8 cellular contexts compared by ENCODE assay signal in genomic region chr12:89160716-89161123, GRCh38.
DNase-seq lines count a peak whose midpoint lies in the region; ATAC-seq and TF ChIP-seq lines count a peak whose summit lies in the region.

No MANE protein-coding gene starts in this region.

- intact Hi-C loops in PC-3 (cut with micrococcal nuclease): loop anchor here (5.0 kb wide), 2 partner anchors 108 to 187 kb away; no protein-coding TSS in a partner anchor

- H3K4me1 Mint-ChIP-seq in nephron progenitor cell: peaks cover 20% of the 10 kb centered on the region

- peak; percentile 49 for ATAC-seq in PC-3
- ATAC-seq in omental fat pad (ENCODE audit: low FRiP score): peak; percentile 64
- no peak for ATAC-seq in HG03196 (IDR thresholded peaks at IDR 0.05; ENCODE audit: unreplicated experiment)

- H3K4me1 ChIP-seq in BLaER1 (peaks cover 16% of the 10 kb centered on the region; the same call in 1 of the 2 replicates), PC-3 (ENCODE audit: insufficient read depth, low read length) (peaks cover 50% of the 10 kb centered on the region)

- H2AFZ ChIP-seq in PC-3 (ENCODE audit: low read length): peak overlapping the region; percentile 14; the same call in 1 of the 2 replicates

- TF ChIP-seq CTCF in PC-3 (conservative IDR thresholded peaks at IDR 0.05; ENCODE audit: low read depth, low read length) (no peak), choroid plexus epithelial cell (conservative IDR thresholded peaks at IDR 0.05; ENCODE audit: low read depth, low read length) (no peak), omental fat pad (IDR thresholded peaks at IDR 0.05) (no peak), nephron progenitor cell (IDR thresholded peaks at IDR 0.05) (no peak)

- H3K9me3 ChIP-seq in BLaER1: no peaks in the 10 kb centered on the region
- H3K9me3 ChIP-seq in PC-3 (ENCODE audit: low read length): no peaks in the 10 kb centered on the region

- H4K20me1 ChIP-seq in BLaER1 (no peaks in the 10 kb centered on the region), PC-3 (ENCODE audit: low read length) (no peaks in the 10 kb centered on the region)

- H3K27me3 ChIP-seq in BLaER1 (no peaks in the 10 kb centered on the region), PC-3 (ENCODE audit: low read length) (no peaks in the 10 kb centered on the region)

- H3K27me3 Mint-ChIP-seq in nephron progenitor cell (ENCODE audit: low read depth, poor library complexity): no peaks in the 10 kb centered on the region

- BruUV-seq in PC-3 (replicated peaks; lab: Mats Ljungman, UMichigan): no TSS peak

- no peaks in the 10 kb centered on the region for H3K9me3 Mint-ChIP-seq in nephron progenitor cell

- H3K79me2 ChIP-seq in PC-3 (ENCODE audit: low read length): no peaks in the 10 kb centered on the region

- no peak overlapping the region for H3K9ac ChIP-seq in BLaER1
- H3K9ac ChIP-seq in PC-3 (ENCODE audit: low read length): peak overlapping the region; percentile 76

- DNase-seq in PC-3 (peak; percentile 89), choroid plexus epithelial cell (ENCODE audit: low read depth) (peak; percentile 73), omental fat pad (ENCODE audit: low spot score) (peak; percentile 40), nephron progenitor cell (no peak), NCI-H345 (lab: John Stamatoyannopoulos, UW) (no peak), HT-29 (ENCODE audit: low spot score) (no peak)

- peaks cover 17% of the 10 kb centered on the region for H3F3A ChIP-seq in PC-3 (ENCODE audit: low read length, unreplicated experiment)

- H3K4me3 Mint-ChIP-seq in nephron progenitor cell: no peak overlapping the region

- H3K36me3 ChIP-seq in BLaER1 (no peaks in the 10 kb centered on the region), PC-3 (ENCODE audit: low read depth, low read length) (no peaks in the 10 kb centered on the region)

- CTCF ChIA-PET in PC-3 (lab: Charles Lee): interaction anchor here (0.9 kb wide), 1 partner anchor 143 kb away, joined by 3 read pairs; no protein-coding TSS in a partner anchor

- H3K4me3 ChIP-seq in BLaER1 (no peak overlapping the region), PC-3 (ENCODE audit: low read length) (no peak overlapping the region), choroid plexus epithelial cell (ENCODE audit: low read depth, low read length) (no peak overlapping the region)

- peak overlapping the region; percentile 15; the same call in 1 of the 2 replicates for H3K4me2 ChIP-seq in BLaER1
- peak overlapping the region; percentile 48 for H3K4me2 ChIP-seq in PC-3 (ENCODE audit: low read length)

- H3K27ac Mint-ChIP-seq in nephron progenitor cell: no peak overlapping the region

- H3K36me3 Mint-ChIP-seq in nephron progenitor cell (ENCODE audit: low read depth): no peaks in the 10 kb centered on the region

- H3K27ac ChIP-seq in BLaER1: no peak overlapping the region
- peak overlapping the region; percentile 96 for H3K27ac ChIP-seq in PC-3 (ENCODE audit: low read length)

- H3K9me2 ChIP-seq in PC-3 (replicated peaks; ENCODE audit: low read length): no peaks in the 10 kb centered on the region

- POLR2A ChIA-PET in PC-3 (lab: Charles Lee; ENCODE audit: unreplicated experiment): no interaction called here

Comparison
In these comparisons a context has a peak if more than half of its experiments do, and no peak if none do; other contexts are left out.
1. DNase-seq: peak in PC-3 (single experiment), choroid plexus epithelial cell (single experiment) and omental fat pad (single experiment); none in nephron progenitor cell (single experiment), NCI-H345 (single experiment) and HT-29 (single experiment).